8 cellular contexts compared by ENCODE assay signal in genomic region chr5:91311168-91311696, GRCh38.
A peak's percentile ranks its signal among the peaks of the same experiment; 100 is the strongest.
DNase-seq lines count a peak whose midpoint lies in the region; ATAC-seq and TF ChIP-seq lines count a peak whose summit lies in the region.

No MANE protein-coding gene starts in this region.

- POLR2A ChIA-PET in activated CD4-positive, alpha-beta memory T cell treated with anti-CD3 and anti-CD28 coated beads, Interleukin-2, amount 10 ng/mL, durations not matched to agents 7 days and 5 days (lab: Charles Lee), result interaction anchor here (0.6 to 7.9 kb wide), 15 partner anchors 9 to 79 kb away, joined by 3 to 192 read pairs (median 7); partner anchors contain the start of gene ARRDC3

- no peaks in the 10 kb centered on the region for H3K36me3 ChIP-seq in muscle layer of duodenum (ENCODE audit: control insufficient read depth in 1 of 2, insufficient read depth in 2 of 2, low read length in 2 of 2)

- no peaks in the 10 kb centered on the region for H3K27me3 Mint-ChIP-seq in CD14-positive monocyte (ENCODE audit: low read depth in 3 of 3)
- no peaks in the 10 kb centered on the region for H3K27me3 Mint-ChIP-seq in activated CD4-positive, alpha-beta memory T cell treated with anti-CD3 and anti-CD28 coated beads, Interleukin-2, amount 10 ng/mL, durations not matched to agents 7 days and 5 days

- CTCF ChIA-PET in activated CD4-positive, alpha-beta memory T cell treated with anti-CD3 and anti-CD28 coated beads, Interleukin-2, amount 10 ng/mL, durations not matched to agents 7 days and 5 days (lab: Charles Lee), result interaction anchor here (0.5 to 6.0 kb wide), 8 partner anchors 10 to 92 kb away, joined by 3 to 52 read pairs (median 5); partner anchors contain the start of gene ARRDC3

- intact Hi-C loops in CD14-positive monocyte (cut with micrococcal nuclease), result loop anchor here (2.0 to 5.0 kb wide), 3 partner anchors 30 to 149 kb away; partner anchors contain the start of gene ARRDC3 (in 1 of the 2)
- intact Hi-C loops in posterior cingulate gyrus (cut with DNase I), result no loop called here

- no peaks in the 10 kb centered on the region for H3K9me3 ChIP-seq in muscle layer of duodenum (ENCODE audit: control insufficient read depth in 1 of 2, low read length in 2 of 2)

- peaks cover 28 to 33% of the 10 kb centered on the region in 2 donors for H3K36me3 Mint-ChIP-seq in CD14-positive monocyte
- H3K36me3 Mint-ChIP-seq in activated CD4-positive, alpha-beta memory T cell treated with anti-CD3 and anti-CD28 coated beads, Interleukin-2, amount 10 ng/mL, durations not matched to agents 7 days and 5 days (ENCODE audit: low read depth), result peaks cover 42% of the 10 kb centered on the region

- ATAC-seq in HG02623 (IDR thresholded peaks at IDR 0.05; ENCODE audit: unreplicated experiment), result peak; percentile 6
- no peak for ATAC-seq in GM21717 (IDR thresholded peaks at IDR 0.05; ENCODE audit: unreplicated experiment)

- peaks cover 0 to 2% (median 0%) of the 10 kb centered on the region in 7 donors for H3K9me3 Mint-ChIP-seq in CD14-positive monocyte
- H3K9me3 Mint-ChIP-seq in activated CD4-positive, alpha-beta memory T cell treated with anti-CD3 and anti-CD28 coated beads, Interleukin-2, amount 10 ng/mL, durations not matched to agents 7 days and 5 days, result no peaks in the 10 kb centered on the region

- TF ChIP-seq CTCF in CD14-positive monocyte (IDR thresholded peaks at IDR 0.05), result no peak

- H3K27ac Mint-ChIP-seq in CD14-positive monocyte, result peak overlapping the region; percentile 97 to 100 (median 99)
- H3K27ac Mint-ChIP-seq in activated CD4-positive, alpha-beta memory T cell treated with anti-CD3 and anti-CD28 coated beads, Interleukin-2, amount 10 ng/mL, durations not matched to agents 7 days and 5 days, result peak overlapping the region; percentile 97

- H3K4me1 ChIP-seq in muscle layer of duodenum (ENCODE audit: control insufficient read depth in 1 of 2, insufficient read depth in 2 of 2, low read length in 2 of 2), result peaks cover 11 to 29% of the 10 kb centered on the region in 2 donors

- no peak overlapping the region for H3K4me3 ChIP-seq in muscle layer of duodenum (ENCODE audit: low read depth in 1 of 2, low read length in 2 of 2)

- peaks cover 73% of the 10 kb centered on the region for H3K4me1 Mint-ChIP-seq in CD14-positive monocyte
- peaks cover 59% of the 10 kb centered on the region for H3K4me1 Mint-ChIP-seq in activated CD4-positive, alpha-beta memory T cell treated with anti-CD3 and anti-CD28 coated beads, Interleukin-2, amount 10 ng/mL, durations not matched to agents 7 days and 5 days

- H3K27ac ChIP-seq in muscle layer of duodenum (ENCODE audit: low read length), result peak overlapping the region; percentile 86

- DNase-seq in CD14-positive monocyte (ENCODE audit: low spot score) (peak; percentile 55), posterior cingulate gyrus (no peak), DMS53 treated with DMSO at 0.1 percent for 48 hours (lab: John Stamatoyannopoulos, UW; ENCODE audit: unreplicated experiment) (no peak)
- peak; percentile 17 for DNase-seq in activated CD4-positive, alpha-beta memory T cell treated with anti-CD3 and anti-CD28 coated beads, Interleukin-2, amount 10 ng/mL, durations not matched to agents 7 days and 5 days
- DNase-seq in central memory CD4-positive, alpha-beta T cell, result no peak

- H3K27me3 ChIP-seq in muscle layer of duodenum (ENCODE audit: low read depth, low read length), result no peaks in the 10 kb centered on the region

- peak overlapping the region; percentile 60 to 87 for H3K4me3 Mint-ChIP-seq in CD14-positive monocyte
- H3K4me3 Mint-ChIP-seq in activated CD4-positive, alpha-beta memory T cell treated with anti-CD3 and anti-CD28 coated beads, Interleukin-2, amount 10 ng/mL, durations not matched to agents 7 days and 5 days, result peak overlapping the region; percentile 83

Comparison
In these comparisons a context has a peak if more than half of its experiments do, and no peak if none do; other contexts are left out.
1. DNase-seq: peak in CD14-positive monocyte (single experiment) and activated CD4-positive, alpha-beta memory T cell treated with anti-CD3 and anti-CD28 coated beads, Interleukin-2, amount 10 ng/mL, durations not matched to agents 7 days and 5 days (single experiment); none in posterior cingulate gyrus (0 of 10), central memory CD4-positive, alpha-beta T cell (single experiment) and DMS53 treated with DMSO at 0.1 percent for 48 hours (single experiment).